ENCODE assay signal across 14 cellular contexts in the genomic region with DNA sequence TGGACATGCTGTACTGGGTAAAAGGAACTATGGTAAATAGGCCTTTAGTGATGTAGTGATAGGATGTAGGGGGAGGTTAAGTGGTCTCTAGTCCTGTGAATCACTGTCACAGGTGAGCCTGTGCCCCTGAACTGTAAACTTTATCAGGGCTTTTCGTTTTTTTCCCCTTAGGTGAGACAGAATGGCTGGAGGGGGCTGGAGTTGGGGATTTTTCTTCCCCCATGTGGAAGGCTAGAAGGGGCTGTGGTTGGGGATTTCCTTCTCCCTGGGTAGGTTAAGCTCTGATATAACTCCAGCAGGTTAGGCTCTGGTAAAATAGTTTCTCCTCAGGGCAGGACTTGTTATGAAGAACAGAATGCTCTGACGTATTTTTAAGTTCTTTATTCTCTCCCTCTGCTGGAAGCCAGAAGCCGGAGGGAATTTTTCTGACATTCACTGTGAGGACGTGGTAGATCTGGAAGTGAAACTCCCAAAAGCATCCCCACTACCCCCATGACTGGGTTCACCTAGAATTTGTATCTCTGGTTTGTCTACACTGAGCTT. TPM values are rescaled to one million over a fixed set of nuclear protein-coding genes. Genes with fewer than 3 reads are reported as not detected.
DNase-seq lines count a peak whose midpoint lies in the region; ATAC-seq and TF ChIP-seq lines count a peak whose summit lies in the region.
"Had no signal": no experiment of that assay in that cellular context is flagged by ENCODE, and none has a peak within 500 bp of the region (broad histone marks: within the 10 kb centered on the region; RNA-seq: fewer than 3 reads in every experiment).

No MANE protein-coding gene starts in this region.

- H3K36me3 Mint-ChIP-seq in naive thymus-derived CD8-positive, alpha-beta T cell: peaks cover 33 to 86% (median 63%) of the 10 kb centered on the region in 3 donors
- peaks cover 38 to 66% (median 47%) of the 10 kb centered on the region in 3 donors for H3K36me3 Mint-ChIP-seq in immature natural killer cell

- H3K36me3 ChIP-seq in right lobe of liver: peaks cover 0 to 17% (median 10%) of the 10 kb centered on the region in 4 donors

- no peaks in the 10 kb centered on the region for H3K27me3 Mint-ChIP-seq in naive thymus-derived CD8-positive, alpha-beta T cell
- H3K27me3 Mint-ChIP-seq in immature natural killer cell (ENCODE audit: low read depth in 3 of 3): no peaks in the 10 kb centered on the region

- TF ChIP-seq POLR2A in right lobe of liver (IDR thresholded peaks at IDR 0.05): no peak

- peak overlapping the region in 2 of 10 donors; percentile 9 to 15 for H3K4me3 Mint-ChIP-seq in naive thymus-derived CD8-positive, alpha-beta T cell
- H3K4me3 Mint-ChIP-seq in immature natural killer cell: no peak overlapping the region

- POLR2A ChIA-PET in naive thymus-derived CD8-positive, alpha-beta T cell (lab: Charles Lee): no interaction called here

- H3K27ac ChIP-seq in right lobe of liver: no peak overlapping the region
- H3K27ac ChIP-seq: epithelial cell of prostate, SK-N-MC had no signal

- peak overlapping the region in 9 of 10 donors; percentile 3 to 78 (median 53) for H3K27ac Mint-ChIP-seq in naive thymus-derived CD8-positive, alpha-beta T cell
- H3K27ac Mint-ChIP-seq in immature natural killer cell: peak overlapping the region in 2 of 6 donors; percentile 31 to 38

- TF ChIP-seq CTCF in right lobe of liver (IDR thresholded peaks at IDR 0.05): no peak

- no peak for DNase-seq in naive thymus-derived CD8-positive, alpha-beta T cell
- DNase-seq in immature natural killer cell (no peak), right lobe of liver (no peak)
- DNase-seq in stimulated activated CD4-positive, alpha-beta T cell treated with anti-CD3 and anti-CD28 coated beads, Interleukin-12 subunit alpha, Interleukin-12 subunit beta, amount 100 ng/mL, for 4 hours: no peak
- DNase-seq: DMS53; NCI-H1048; NCI-H748 treated with DMSO at 0.1 percent for 48 hours; spleen; stimulated activated naive CD4-positive, alpha-beta T cell had no signal

- H3K4me1 Mint-ChIP-seq in naive thymus-derived CD8-positive, alpha-beta T cell: peaks cover 22 to 58% (median 55%) of the 10 kb centered on the region in 4 donors
- H3K4me1 Mint-ChIP-seq in immature natural killer cell: peaks cover 22 to 54% of the 10 kb centered on the region in 2 donors

- peaks cover 0 to 3% (median 0%) of the 10 kb centered on the region in 4 donors for H3K9me3 ChIP-seq in right lobe of liver

- 50% methylated on average over 4 of the region's 4 CpGs for WGBS in right lobe of liver (ENCODE audit: insufficient coverage, low coverage, low lambda C conversion rate, missing lambda C conversion rate)

- H3K27me3 ChIP-seq in right lobe of liver: no peaks in the 10 kb centered on the region
- H3K27me3 ChIP-seq: spleen had no signal

- H3K9me3 Mint-ChIP-seq in naive thymus-derived CD8-positive, alpha-beta T cell: peaks cover 0 to 23% (median 6%) of the 10 kb centered on the region in 9 donors
- no peaks in the 10 kb centered on the region for H3K9me3 Mint-ChIP-seq in immature natural killer cell

- intact Hi-C loops in right lobe of liver (cut with DNase I): no loop called here

- peak; percentile 45 for ATAC-seq in GM18861 (IDR thresholded peaks at IDR 0.05; ENCODE audit: unreplicated experiment)
- ATAC-seq in GM21529 (IDR thresholded peaks at IDR 0.05; ENCODE audit: unreplicated experiment): peak; percentile 63
- ATAC-seq in HG03139 (IDR thresholded peaks at IDR 0.05; ENCODE audit: unreplicated experiment): peak; percentile 55
- ATAC-seq in naive thymus-derived CD8-positive, alpha-beta T cell: peak in 1 of 2 donors; percentile 11
- no peak for ATAC-seq in right lobe of liver

- no peak overlapping the region for H3K4me3 ChIP-seq in right lobe of liver
- H3K4me3 ChIP-seq: SK-N-MC, spleen had no signal

- no peaks in the 10 kb centered on the region for H3K4me1 ChIP-seq in right lobe of liver

RNA-seq across cellular contexts. Expression of gene PIKFYVE, which starts 28.5 kb away (rescaled TPM):
- 10 to 100 TPM; 50.6 to 51.2 TPM for total RNA-seq in naive thymus-derived CD8-positive, alpha-beta T cell
- polyA plus RNA-seq in naive thymus-derived CD8-positive, alpha-beta T cell: 1 to 10 TPM; 5.3 to 6.6 (median 5.4) TPM
- polyA plus RNA-seq in immature natural killer cell: 10 to 100 TPM in 2 of 3 donors, 1 to 10 TPM in 1; 5.5 to 14.5 (median 10.5) TPM
- total RNA-seq in right lobe of liver: 10 to 100 TPM; 10.7 to 16.0 (median 13.2) TPM

RNA-seq across cellular contexts. Expression of gene IDH1, which starts 39.7 kb away (rescaled TPM):
- total RNA-seq in naive thymus-derived CD8-positive, alpha-beta T cell: 10 to 100 TPM; 20.0 to 20.8 TPM
- 1 to 10 TPM; 2.6 to 5.5 (median 3.8) TPM for polyA plus RNA-seq in naive thymus-derived CD8-positive, alpha-beta T cell
- polyA plus RNA-seq in immature natural killer cell: 10 to 100 TPM in 2 of 3 donors, 1 to 10 TPM in 1; 5.2 to 10.7 (median 10.6) TPM
- 100 to 1,000 TPM; 147 to 682 (median 184) TPM for total RNA-seq in right lobe of liver

Comparison
In these comparisons a context has a peak if more than half of its experiments do, and no peak if none do; other contexts are left out.
1. ATAC-seq: peak in GM18861 (single experiment), GM21529 (single experiment) and HG03139 (single experiment); none in right lobe of liver (0 of 4).
2. RNA of gene IDH1, which starts 39.7 kb away (total RNA-seq): 147 to 682 TPM in right lobe of liver; 20.0 to 20.8 TPM in naive thymus-derived CD8-positive, alpha-beta T cell; every median in the first group is over 4 times any median in the second.